27 cellular contexts compared by ENCODE assay signal in the genomic region with DNA sequence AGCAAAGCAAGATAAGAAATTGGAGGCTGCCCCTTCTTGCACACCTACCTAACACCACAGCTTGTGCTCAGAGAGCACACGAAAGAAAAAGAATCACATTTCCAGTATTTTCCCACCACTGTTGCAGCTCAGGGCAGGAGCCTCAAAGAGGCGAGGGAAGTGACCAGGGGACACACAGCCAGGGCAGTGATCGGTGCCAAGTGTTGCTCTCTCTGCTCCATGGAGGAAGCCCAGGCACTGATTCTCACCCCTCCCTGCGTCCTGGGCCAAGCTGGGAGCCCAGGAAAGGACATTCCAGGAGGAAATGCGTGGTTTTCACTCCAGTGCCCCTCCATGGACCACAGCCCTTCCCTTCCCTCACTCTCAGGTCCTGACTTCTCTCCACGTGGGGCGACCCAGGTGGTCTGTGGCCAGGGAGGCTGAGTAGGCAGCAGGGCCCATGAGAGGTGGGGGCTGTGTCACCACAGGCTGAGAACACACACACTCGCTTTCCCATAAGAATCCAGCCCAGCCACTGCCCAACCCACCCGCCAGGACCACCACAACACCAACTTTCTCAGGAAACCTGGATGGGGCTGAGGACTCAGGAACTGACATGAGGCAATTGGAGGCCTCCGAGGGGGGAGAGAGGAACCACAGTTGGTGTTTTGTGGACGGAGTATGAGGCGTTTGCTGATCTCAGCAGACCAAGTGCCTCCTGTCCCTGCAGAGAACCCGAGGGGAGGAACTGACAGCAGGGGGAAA.
DNase-seq lines count a peak whose midpoint lies in the region; ATAC-seq and TF ChIP-seq lines count a peak whose summit lies in the region.
"Had no signal": no experiment of that assay in that cellular context is flagged by ENCODE, and none has a peak within 500 bp of the region (broad histone marks: within the 10 kb centered on the region; RNA-seq: fewer than 3 reads in every experiment).

No MANE protein-coding gene starts in this region.

- H3K36me3 Mint-ChIP-seq in osteocyte (ENCODE audit: unreplicated experiment) (no peaks in the 10 kb centered on the region), progenitor cell of endocrine pancreas (ENCODE audit: insufficient read depth) (no peaks in the 10 kb centered on the region)
- H3K36me3 Mint-ChIP-seq: activated naive CD8-positive, alpha-beta T cell; naive thymus-derived CD4-positive, alpha-beta T cell had no signal

- H3K36me3 ChIP-seq in heart right ventricle, result no peaks in the 10 kb centered on the region
- H3K36me3 ChIP-seq: ovary, SJCRH30 had no signal

- H3K9me3 ChIP-seq in heart right ventricle, result no peaks in the 10 kb centered on the region
- H3K9me3 ChIP-seq: ovary, SJCRH30 had no signal

- DNase-seq in Right ventricle myocardium superior (peak; percentile 55), cardiac septum (ENCODE audit: low spot score) (no peak), heart right ventricle (peak; percentile 24 to 25), osteocyte (ENCODE audit: extremely low spot score, unreplicated experiment) (peak; percentile 81), NCI-H69 (lab: John Stamatoyannopoulos, UW) (no peak), progenitor cell of endocrine pancreas (ENCODE audit: low spot score, unreplicated experiment) (no peak), NCI-H1417 treated with DMSO at 0.1 percent for 48 hours (lab: John Stamatoyannopoulos, UW) (no peak)
- DNase-seq: activated CD4-positive, alpha-beta T cell treated with anti-CD3 and anti-CD28 coated beads for 4 hours; COR-L47; DMS79 treated with DMSO at 0.1 percent for 48 hours; foreskin keratinocyte; GOT3; naive thymus-derived CD4-positive, alpha-beta T cell; NCI-H1092; NCI-H2029; ovary; PC-9; SJCRH30; stimulated activated CD4-positive, alpha-beta T cell treated with anti-CD3 and anti-CD28 coated beads, Interleukin-2, amount 100 ng/mL, for 24 hours; stimulated activated naive CD4-positive, alpha-beta T cell treated with Interleukin-2 at 50 U/mL for 16 hours; T-helper 1 cell had no signal

- H3K27me3 ChIP-seq in heart right ventricle, result peaks cover 0 to under 1% (median 0%) of the 10 kb centered on the region in 7 donors
- H3K27me3 ChIP-seq: ovary had no signal

- TF ChIP-seq CTCF in heart right ventricle (IDR thresholded peaks at IDR 0.05), result no peak
- no peak for TF ChIP-seq CTCF in osteocyte (IDR thresholded peaks at IDR 0.05)
- TF ChIP-seq CTCF in progenitor cell of endocrine pancreas (IDR thresholded peaks at IDR 0.05; ENCODE audit: unreplicated experiment), result no peak

- intact Hi-C loops in Right ventricle myocardium superior (cut with DNase I), result no loop called here
- intact Hi-C loops in cardiac septum (cut with DNase I), result no loop called here
- intact Hi-C loops in heart right ventricle (cut with DNase I), result no loop called here

- H3K9me3 Mint-ChIP-seq in osteocyte (ENCODE audit: unreplicated experiment), result no peaks in the 10 kb centered on the region
- H3K9me3 Mint-ChIP-seq in progenitor cell of endocrine pancreas (ENCODE audit: low read depth), result no peaks in the 10 kb centered on the region
- H3K9me3 Mint-ChIP-seq: activated T-helper 2 cell treated with anti-CD3 and anti-CD28 coated beads, Interferon-gamma antibody, Interleukin-2, Interleukin-4, amounts not matched to agents 10 μg/mL and 5 μg/mL and 100 μg/mL, durations not matched to agents 14 hours and 24 hours and 36 hours had no signal

- 63 to 64% methylated on average over 13 of the region's 13 CpGs for WGBS in heart right ventricle, 2 donors

- H3K4me1 Mint-ChIP-seq in osteocyte (ENCODE audit: unreplicated experiment) (no peaks in the 10 kb centered on the region), progenitor cell of endocrine pancreas (ENCODE audit: low read depth) (no peaks in the 10 kb centered on the region)
- H3K4me1 Mint-ChIP-seq: B cell had no signal

- H3K27ac ChIP-seq in heart right ventricle, result peak overlapping the region in 3 of 10 donors; percentile 10 to 31 (median 13)
- H3K27ac ChIP-seq: foreskin keratinocyte, HL-60, ovary, PC-9, SJCRH30 had no signal

- H3K27me3 Mint-ChIP-seq in osteocyte (ENCODE audit: unreplicated experiment) (peaks cover 10% of the 10 kb centered on the region), progenitor cell of endocrine pancreas (peaks cover 20% of the 10 kb centered on the region)

- peaks cover 0 to 40% (median 10%) of the 10 kb centered on the region in 9 donors for H3K4me1 ChIP-seq in heart right ventricle
- H3K4me1 ChIP-seq: foreskin keratinocyte, SJCRH30 had no signal

- H3K27ac Mint-ChIP-seq in osteocyte (ENCODE audit: unreplicated experiment) (no peak overlapping the region), progenitor cell of endocrine pancreas (no peak overlapping the region)
- H3K27ac Mint-ChIP-seq: activated naive CD8-positive, alpha-beta T cell; activated T-helper 2 cell treated with anti-CD3 and anti-CD28 coated beads, Interferon-gamma antibody, Interleukin-2, Interleukin-4, amounts not matched to agents 10 μg/mL and 5 μg/mL and 100 μg/mL, durations not matched to agents 14 hours and 24 hours and 36 hours; B cell; naive thymus-derived CD4-positive, alpha-beta T cell had no signal

- H3K4me3 Mint-ChIP-seq in osteocyte (ENCODE audit: unreplicated experiment) (no peak overlapping the region), progenitor cell of endocrine pancreas (ENCODE audit: low read depth) (no peak overlapping the region)
- H3K4me3 Mint-ChIP-seq: activated naive CD8-positive, alpha-beta T cell; B cell; naive thymus-derived CD4-positive, alpha-beta T cell had no signal

- H3K4me3 ChIP-seq in heart right ventricle, result no peak overlapping the region
- H3K4me3 ChIP-seq: GM12878, ovary, PC-9, SJCRH30 had no signal

- peak; percentile 73 for ATAC-seq in Right ventricle myocardium superior (ENCODE audit: poor library complexity)
- peak in 7 of 8 donors; percentile 49 to 80 (median 72) for ATAC-seq in heart right ventricle
- no peak for ATAC-seq in HG03097 (IDR thresholded peaks at IDR 0.05; ENCODE audit: low FRiP score, unreplicated experiment)
- ATAC-seq: foreskin keratinocyte, GM12878 had no signal

Comparison
In these comparisons a context has a peak if more than half of its experiments do, and no peak if none do; other contexts are left out.
1. DNase-seq: peak in Right ventricle myocardium superior (single experiment), heart right ventricle (2 of 2) and osteocyte (single experiment); none in cardiac septum (single experiment), NCI-H69 (single experiment), progenitor cell of endocrine pancreas (single experiment) and NCI-H1417 treated with DMSO at 0.1 percent for 48 hours (single experiment).